8 cellular contexts compared by ENCODE assay signal in the genomic region with DNA sequence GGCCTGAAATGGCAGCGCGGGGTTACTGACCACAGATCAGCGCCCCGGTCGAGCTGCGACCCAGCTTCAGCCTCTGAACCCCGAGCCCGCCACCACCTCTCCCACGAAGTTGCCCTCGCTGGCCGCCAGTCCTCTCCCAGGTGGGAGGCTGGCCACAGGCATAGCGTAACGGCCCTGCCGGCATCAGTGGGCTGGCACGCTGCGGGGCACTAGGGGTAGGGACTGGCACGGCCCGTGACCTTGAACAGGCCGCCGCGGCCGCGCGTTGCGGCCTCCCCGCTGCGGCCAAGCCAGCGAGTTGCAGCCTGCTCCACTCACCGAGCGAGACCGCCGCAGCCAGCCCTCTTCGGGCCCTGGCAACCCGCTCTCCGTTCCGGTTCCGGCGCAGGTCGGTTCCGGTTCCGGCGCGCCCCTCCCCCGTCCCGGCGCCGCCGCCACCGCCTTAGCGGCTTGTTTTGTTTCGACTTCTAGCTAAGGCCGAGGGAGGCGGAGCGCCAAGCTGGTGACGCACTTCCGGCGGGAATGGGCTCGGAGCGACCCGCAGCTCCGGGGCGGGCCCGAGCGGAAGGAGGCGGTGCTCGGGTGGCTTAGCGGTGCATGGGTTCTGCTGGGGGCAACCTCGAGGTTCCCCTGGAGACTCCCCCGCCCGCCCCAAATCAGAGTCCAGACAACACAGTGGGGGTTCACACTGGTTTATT. TPM values are rescaled to one million over a fixed set of nuclear protein-coding genes. Genes with fewer than 3 reads are reported as not detected.
DNase-seq lines count a peak whose midpoint lies in the region; ATAC-seq, FAIRE-seq and TF ChIP-seq lines count a peak whose summit lies in the region.

A gene with protein sequence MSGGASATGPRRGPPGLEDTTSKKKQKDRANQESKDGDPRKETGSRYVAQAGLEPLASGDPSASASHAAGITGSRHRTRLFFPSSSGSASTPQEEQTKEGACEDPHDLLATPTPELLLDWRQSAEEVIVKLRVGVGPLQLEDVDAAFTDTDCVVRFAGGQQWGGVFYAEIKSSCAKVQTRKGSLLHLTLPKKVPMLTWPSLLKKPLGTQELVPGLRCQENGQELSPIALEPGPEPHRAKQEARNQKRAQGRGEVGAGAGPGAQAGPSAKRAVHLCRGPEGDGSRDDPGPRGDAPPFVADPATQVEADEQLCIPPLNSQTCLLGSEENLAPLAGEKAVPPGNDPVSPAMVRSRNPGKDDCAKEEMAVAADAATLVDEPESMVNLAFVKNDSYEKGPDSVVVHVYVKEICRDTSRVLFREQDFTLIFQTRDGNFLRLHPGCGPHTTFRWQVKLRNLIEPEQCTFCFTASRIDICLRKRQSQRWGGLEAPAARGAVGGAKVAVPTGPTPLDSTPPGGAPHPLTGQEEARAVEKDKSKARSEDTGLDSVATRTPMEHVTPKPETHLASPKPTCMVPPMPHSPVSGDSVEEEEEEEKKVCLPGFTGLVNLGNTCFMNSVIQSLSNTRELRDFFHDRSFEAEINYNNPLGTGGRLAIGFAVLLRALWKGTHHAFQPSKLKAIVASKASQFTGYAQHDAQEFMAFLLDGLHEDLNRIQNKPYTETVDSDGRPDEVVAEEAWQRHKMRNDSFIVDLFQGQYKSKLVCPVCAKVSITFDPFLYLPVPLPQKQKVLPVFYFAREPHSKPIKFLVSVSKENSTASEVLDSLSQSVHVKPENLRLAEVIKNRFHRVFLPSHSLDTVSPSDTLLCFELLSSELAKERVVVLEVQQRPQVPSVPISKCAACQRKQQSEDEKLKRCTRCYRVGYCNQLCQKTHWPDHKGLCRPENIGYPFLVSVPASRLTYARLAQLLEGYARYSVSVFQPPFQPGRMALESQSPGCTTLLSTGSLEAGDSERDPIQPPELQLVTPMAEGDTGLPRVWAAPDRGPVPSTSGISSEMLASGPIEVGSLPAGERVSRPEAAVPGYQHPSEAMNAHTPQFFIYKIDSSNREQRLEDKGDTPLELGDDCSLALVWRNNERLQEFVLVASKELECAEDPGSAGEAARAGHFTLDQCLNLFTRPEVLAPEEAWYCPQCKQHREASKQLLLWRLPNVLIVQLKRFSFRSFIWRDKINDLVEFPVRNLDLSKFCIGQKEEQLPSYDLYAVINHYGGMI (N-terminal part only) (minus strand): TSS at position 386 of the 698 bp plus-strand sequence. CDS start 1,678 bp downstream, outside the sequence.

- H3K27ac ChIP-seq in spleen = peak within 1 kb of the TSS; percentile 88 to 98 (median 93)

- H3K36me3 Mint-ChIP-seq in immature natural killer cell = peaks cover 0 to 16% (median 12%) of the 10 kb centered on the region in 3 donors

- 1% methylated on average over 28 to 70 of the region's 70 CpGs for whole genome bisulfite sequencing in spleen, 5 donors

- H3K9me3 ChIP-seq in spleen = no peaks in the 10 kb centered on the region

- TF ChIP-seq POLR2A in spleen (IDR thresholded peaks at IDR 0.05) = peak in 2 of 3 donors; percentile 25 to 73

- H3K36me3 ChIP-seq in bronchial epithelial cell (ENCODE audit: control insufficient read depth, insufficient read depth, low read length) = peaks cover 49% of the 10 kb centered on the region
- peaks cover 11 to 79% (median 68%) of the 10 kb centered on the region in 6 donors for H3K36me3 ChIP-seq in spleen

- peak within 1 kb of the TSS; percentile 91 for H3K4me3 ChIP-seq in WI38 (ENCODE audit: low read depth, low read length)
- peak within 1 kb of the TSS; percentile 95 for H3K4me3 ChIP-seq in bronchial epithelial cell (ENCODE audit: low read depth, low read length)
- H3K4me3 ChIP-seq in spleen = peak within 1 kb of the TSS; percentile 81 to 98 (median 96)

- peak within 1 kb of the TSS; percentile 87 to 94 (median 92) for H3K27ac Mint-ChIP-seq in immature natural killer cell

- FAIRE-seq in A204.1 (lab: Jason Lieb, UNC) (peak; percentile 68), bronchial epithelial cell (lab: Jason Lieb, UNC) (no peak)

- H3K4me1 ChIP-seq in spleen = peaks cover 13 to 39% (median 28%) of the 10 kb centered on the region in 6 donors

- intact Hi-C loops in spleen (cut with DNase I; ENCODE audit: low total_unique reads) = no loop called here

- DNase-seq in NCI-H2227 treated with DMSO at 0.1 percent for 48 hours (lab: John Stamatoyannopoulos, UW) (peak; percentile 73), bronchial epithelial cell (ENCODE audit: low read depth) (peak; percentile 80), immature natural killer cell (peak; percentile 93 to 95 (median 94)), spleen (peak; percentile 99)

- no peaks in the 10 kb centered on the region for H3K9me3 Mint-ChIP-seq in immature natural killer cell

- peak within 1 kb of the TSS; percentile 88 to 92 (median 89) for H3K4me3 Mint-ChIP-seq in immature natural killer cell

- TF ChIP-seq CTCF in WI38 (IDR thresholded peaks at IDR 0.05; ENCODE audit: low read depth, low read length) (no peak), bronchial epithelial cell (IDR thresholded peaks at IDR 0.05; ENCODE audit: insufficient read depth, low read length, severe bottlenecking) (no peak), spleen (IDR thresholded peaks at IDR 0.05 in 8 of 11, conservative IDR thresholded peaks at IDR 0.05 in 3 of 11) (peak in 6 of 11 experiments; percentile 7 to 49 (median 17))

- peaks cover 15 to 25% of the 10 kb centered on the region in 2 donors for H3K4me1 Mint-ChIP-seq in immature natural killer cell

- H3K27me3 Mint-ChIP-seq in immature natural killer cell (ENCODE audit: low read depth in 3 of 3) = peaks cover 3 to 8% (median 6%) of the 10 kb centered on the region in 3 donors

- H3K27me3 ChIP-seq in bronchial epithelial cell (ENCODE audit: control insufficient read depth, insufficient read depth, low read length) = no peaks in the 10 kb centered on the region
- no peaks in the 10 kb centered on the region for H3K27me3 ChIP-seq in spleen (replicated peaks in 1 of 7)

- ATAC-seq in GM18517 (IDR thresholded peaks at IDR 0.05; ENCODE audit: unreplicated experiment) = peak; percentile 85
- peak; percentile 88 for ATAC-seq in HG03045 (IDR thresholded peaks at IDR 0.05; ENCODE audit: unreplicated experiment)

RNA-seq across cellular contexts. Expression of the gene that starts here (rescaled TPM):
- 39.5 and 44.4 TPM in 2 replicates for total RNA-seq in bronchial epithelial cell
- 10 to 100 TPM; 19.3 to 43.7 (median 38.3) TPM for polyA plus RNA-seq in immature natural killer cell
- 100 to 1,000 TPM in 2 of 7 donors, 10 to 100 TPM in 5; 59.5 to 108 (median 64.8) TPM for total RNA-seq in spleen
- 10 to 100 TPM; 14.1 to 26.7 (median 17.2) TPM for polyA plus RNA-seq in spleen

Comparison
In these comparisons a context has a peak if more than half of its experiments do, and no peak if none do; other contexts are left out.
1. Peak in every context shown above with its lines: DNase-seq, ATAC-seq, H3K4me3 ChIP-seq and H3K27ac ChIP-seq.
2. CTCF ChIP-seq: peak in spleen (6 of 11); none in WI38 (single experiment) and bronchial epithelial cell (single experiment).